Comparison of ENCODE assay signal across 1 cellular context in genomic region chr9:69214939-69215338, GRCh38.
TF ChIP-seq lines count a peak whose summit lies in the region.

No MANE protein-coding gene starts in this region.

TF ChIP-seq in GM23338, 12 proteins besides CTCF, POLR2A, EP300 and RAD21:
- TF ChIP-seq, protein P1, sequence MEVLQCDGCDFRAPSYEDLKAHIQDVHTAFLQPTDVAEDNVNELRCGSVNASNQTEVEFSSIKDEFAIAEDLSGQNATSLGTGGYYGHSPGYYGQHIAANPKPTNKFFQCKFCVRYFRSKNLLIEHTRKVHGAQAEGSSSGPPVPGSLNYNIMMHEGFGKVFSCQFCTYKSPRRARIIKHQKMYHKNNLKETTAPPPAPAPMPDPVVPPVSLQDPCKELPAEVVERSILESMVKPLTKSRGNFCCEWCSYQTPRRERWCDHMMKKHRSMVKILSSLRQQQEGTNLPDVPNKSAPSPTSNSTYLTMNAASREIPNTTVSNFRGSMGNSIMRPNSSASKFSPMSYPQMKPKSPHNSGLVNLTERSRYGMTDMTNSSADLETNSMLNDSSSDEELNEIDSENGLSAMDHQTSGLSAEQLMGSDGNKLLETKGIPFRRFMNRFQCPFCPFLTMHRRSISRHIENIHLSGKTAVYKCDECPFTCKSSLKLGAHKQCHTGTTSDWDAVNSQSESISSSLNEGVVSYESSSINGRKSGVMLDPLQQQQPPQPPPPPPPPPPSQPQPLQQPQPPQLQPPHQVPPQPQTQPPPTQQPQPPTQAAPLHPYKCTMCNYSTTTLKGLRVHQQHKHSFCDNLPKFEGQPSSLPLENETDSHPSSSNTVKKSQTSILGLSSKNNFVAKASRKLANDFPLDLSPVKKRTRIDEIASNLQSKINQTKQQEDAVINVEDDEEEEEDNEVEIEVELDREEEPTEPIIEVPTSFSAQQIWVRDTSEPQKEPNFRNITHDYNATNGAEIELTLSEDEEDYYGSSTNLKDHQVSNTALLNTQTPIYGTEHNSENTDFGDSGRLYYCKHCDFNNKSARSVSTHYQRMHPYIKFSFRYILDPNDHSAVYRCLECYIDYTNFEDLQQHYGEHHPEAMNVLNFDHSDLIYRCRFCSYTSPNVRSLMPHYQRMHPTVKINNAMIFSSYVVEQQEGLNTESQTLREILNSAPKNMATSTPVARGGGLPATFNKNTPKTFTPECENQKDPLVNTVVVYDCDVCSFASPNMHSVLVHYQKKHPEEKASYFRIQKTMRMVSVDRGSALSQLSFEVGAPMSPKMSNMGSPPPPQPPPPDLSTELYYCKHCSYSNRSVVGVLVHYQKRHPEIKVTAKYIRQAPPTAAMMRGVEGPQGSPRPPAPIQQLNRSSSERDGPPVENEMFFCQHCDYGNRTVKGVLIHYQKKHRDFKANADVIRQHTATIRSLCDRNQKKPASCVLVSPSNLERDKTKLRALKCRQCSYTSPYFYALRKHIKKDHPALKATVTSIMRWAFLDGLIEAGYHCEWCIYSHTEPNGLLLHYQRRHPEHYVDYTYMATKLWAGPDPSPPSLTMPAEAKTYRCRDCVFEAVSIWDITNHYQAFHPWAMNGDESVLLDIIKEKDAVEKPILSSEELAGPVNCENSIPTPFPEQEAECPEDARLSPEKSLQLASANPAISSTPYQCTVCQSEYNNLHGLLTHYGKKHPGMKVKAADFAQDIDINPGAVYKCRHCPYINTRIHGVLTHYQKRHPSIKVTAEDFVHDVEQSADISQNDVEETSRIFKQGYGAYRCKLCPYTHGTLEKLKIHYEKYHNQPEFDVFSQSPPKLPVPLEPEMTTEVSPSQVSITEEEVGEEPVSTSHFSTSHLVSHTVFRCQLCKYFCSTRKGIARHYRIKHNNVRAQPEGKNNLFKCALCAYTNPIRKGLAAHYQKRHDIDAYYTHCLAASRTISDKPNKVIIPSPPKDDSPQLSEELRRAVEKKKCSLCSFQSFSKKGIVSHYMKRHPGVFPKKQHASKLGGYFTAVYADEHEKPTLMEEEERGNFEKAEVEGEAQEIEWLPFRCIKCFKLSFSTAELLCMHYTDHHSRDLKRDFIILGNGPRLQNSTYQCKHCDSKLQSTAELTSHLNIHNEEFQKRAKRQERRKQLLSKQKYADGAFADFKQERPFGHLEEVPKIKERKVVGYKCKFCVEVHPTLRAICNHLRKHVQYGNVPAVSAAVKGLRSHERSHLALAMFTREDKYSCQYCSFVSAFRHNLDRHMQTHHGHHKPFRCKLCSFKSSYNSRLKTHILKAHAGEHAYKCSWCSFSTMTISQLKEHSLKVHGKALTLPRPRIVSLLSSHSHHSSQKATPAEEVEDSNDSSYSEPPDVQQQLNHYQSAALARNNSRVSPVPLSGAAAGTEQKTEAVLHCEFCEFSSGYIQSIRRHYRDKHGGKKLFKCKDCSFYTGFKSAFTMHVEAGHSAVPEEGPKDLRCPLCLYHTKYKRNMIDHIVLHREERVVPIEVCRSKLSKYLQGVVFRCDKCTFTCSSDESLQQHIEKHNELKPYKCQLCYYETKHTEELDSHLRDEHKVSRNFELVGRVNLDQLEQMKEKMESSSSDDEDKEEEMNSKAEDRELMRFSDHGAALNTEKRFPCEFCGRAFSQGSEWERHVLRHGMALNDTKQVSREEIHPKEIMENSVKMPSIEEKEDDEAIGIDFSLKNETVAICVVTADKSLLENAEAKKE (CRISPR knock-in tag; IDR thresholded peaks at IDR 0.05) = no peak
- TF ChIP-seq EZH2 (IDR thresholded peaks at IDR 0.05; ENCODE audit: low read depth, unreplicated experiment) = no peak
